Comparison of ENCODE assay signal across 8 cellular contexts in the genomic region with DNA sequence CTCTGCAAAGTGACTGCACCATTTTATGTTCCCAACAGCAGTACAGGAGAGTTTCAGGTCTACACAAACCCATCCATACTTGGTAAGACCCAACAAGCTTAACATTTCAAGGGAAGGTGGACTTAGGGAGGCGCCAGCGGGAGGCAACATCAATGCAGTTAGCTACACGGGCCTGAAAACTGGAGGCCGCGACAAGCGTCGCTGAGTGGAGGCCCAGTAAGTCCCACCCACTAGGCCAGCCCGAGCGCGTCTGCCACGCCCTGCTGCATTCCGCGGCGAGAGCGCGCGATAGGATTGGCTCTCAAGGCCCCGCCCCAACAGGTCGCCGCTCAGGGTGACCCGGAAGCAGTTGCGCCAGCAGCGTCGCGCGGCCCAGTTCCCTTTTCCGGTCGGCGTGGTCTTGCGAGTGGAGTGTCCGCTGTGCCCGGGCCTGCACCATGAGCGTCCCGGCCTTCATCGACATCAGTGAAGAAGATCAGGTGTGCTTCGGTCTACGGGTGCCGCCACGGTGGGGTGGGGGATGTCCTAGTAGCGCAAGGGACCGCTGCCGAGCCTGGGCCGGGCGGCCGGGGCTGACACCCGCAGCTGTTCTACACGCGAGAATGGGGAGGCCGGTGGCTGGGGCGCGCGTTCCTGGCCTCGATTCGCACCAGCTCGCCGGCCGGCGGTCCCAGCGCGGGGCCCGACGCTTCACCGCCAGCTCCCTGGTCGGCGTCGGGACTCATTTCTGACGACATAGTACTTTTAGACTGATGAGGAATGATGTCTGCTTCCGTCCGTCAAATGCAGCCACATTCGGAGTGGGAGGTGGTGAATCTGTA. TPM values are rescaled to one million over a fixed set of nuclear protein-coding genes. Genes with fewer than 3 reads are reported as not detected.
A peak's percentile ranks its signal among the peaks of the same experiment; 100 is the strongest.
DNase-seq lines count a peak whose midpoint lies in the region; ATAC-seq and TF ChIP-seq lines count a peak whose summit lies in the region.

A gene (plus strand): TSS at position 381 of the 821 bp plus-strand sequence. CDS start 57 bp downstream, at position 438.

- DNase-seq in EH (ENCODE audit: low read depth) (peak; percentile 95), H4 (ENCODE audit: low spot score) (peak; percentile 98), LoVo (ENCODE audit: low spot score) (peak; percentile 97), RWPE2 (ENCODE audit: low spot score) (peak; percentile 96), fibroblast of peridontal ligament (ENCODE audit: extremely low read depth) (peak; percentile 93)
- peak; percentile 95 for DNase-seq in activated T-helper 2 cell treated with anti-CD3 and anti-CD28 coated beads, Interferon-gamma antibody, Interleukin-2, Interleukin-4, amounts not matched to agents 10 μg/mL and 5 μg/mL and 100 μg/mL, durations not matched to agents 14 hours and 24 hours and 36 hours (ENCODE audit: low spot score)
- DNase-seq in natural killer cell treated with Interleukin-12 subunit alpha and Interleukin-12 subunit beta and Interleukin-15 and Interleukin-18, amount 100 ng/mL, for 72 hours (ENCODE audit: low spot score), result peak; percentile 98
- peak; percentile 95 for DNase-seq in stimulated activated naive CD8-positive, alpha-beta T cell treated with anti-CD3 and anti-CD28 coated beads, Interleukin-15, Interleukin-2, amounts not matched to agents 100 U/mL and 50 U/mL, for 24 hours

- peak; percentile 91 for ATAC-seq in RWPE2 (ENCODE audit: low read depth)
- peak; percentile 100 for ATAC-seq in natural killer cell treated with Interleukin-12 subunit alpha and Interleukin-12 subunit beta and Interleukin-15 and Interleukin-18, amount 100 ng/mL, for 72 hours
- peak; percentile 100 for ATAC-seq in stimulated activated naive CD8-positive, alpha-beta T cell treated with anti-CD3 and anti-CD28 coated beads, Interleukin-15, Interleukin-2, amounts not matched to agents 100 U/mL and 50 U/mL, for 24 hours

- no peaks in the 10 kb centered on the region for H3K9me3 ChIP-seq in RWPE2 (ENCODE audit: severe bottlenecking)

- H3K4me3 Mint-ChIP-seq in activated T-helper 2 cell treated with anti-CD3 and anti-CD28 coated beads, Interferon-gamma antibody, Interleukin-2, Interleukin-4, amounts not matched to agents 10 μg/mL and 5 μg/mL and 100 μg/mL, durations not matched to agents 14 hours and 24 hours and 36 hours (ENCODE audit: low read depth), result peak within 1 kb of the TSS; percentile 92
- peak within 1 kb of the TSS; percentile 99 for H3K4me3 Mint-ChIP-seq in natural killer cell treated with Interleukin-12 subunit alpha and Interleukin-12 subunit beta and Interleukin-15 and Interleukin-18, amount 100 ng/mL, for 72 hours

- no peaks in the 10 kb centered on the region for H3K9me3 Mint-ChIP-seq in activated T-helper 2 cell treated with anti-CD3 and anti-CD28 coated beads, Interferon-gamma antibody, Interleukin-2, Interleukin-4, amounts not matched to agents 10 μg/mL and 5 μg/mL and 100 μg/mL, durations not matched to agents 14 hours and 24 hours and 36 hours
- no peaks in the 10 kb centered on the region for H3K9me3 Mint-ChIP-seq in natural killer cell treated with Interleukin-12 subunit alpha and Interleukin-12 subunit beta and Interleukin-15 and Interleukin-18, amount 100 ng/mL, for 72 hours

- peak within 1 kb of the TSS; percentile 96 for H3K27ac Mint-ChIP-seq in activated T-helper 2 cell treated with anti-CD3 and anti-CD28 coated beads, Interferon-gamma antibody, Interleukin-2, Interleukin-4, amounts not matched to agents 10 μg/mL and 5 μg/mL and 100 μg/mL, durations not matched to agents 14 hours and 24 hours and 36 hours
- peak within 1 kb of the TSS; percentile 93 to 96 for H3K27ac Mint-ChIP-seq in natural killer cell treated with Interleukin-12 subunit alpha and Interleukin-12 subunit beta and Interleukin-15 and Interleukin-18, amount 100 ng/mL, for 72 hours

- peak within 1 kb of the TSS; percentile 76 for H3K4me3 ChIP-seq in RWPE2 (ENCODE audit: severe bottlenecking)

- peaks cover 32% of the 10 kb centered on the region for H3K36me3 Mint-ChIP-seq in activated T-helper 2 cell treated with anti-CD3 and anti-CD28 coated beads, Interferon-gamma antibody, Interleukin-2, Interleukin-4, amounts not matched to agents 10 μg/mL and 5 μg/mL and 100 μg/mL, durations not matched to agents 14 hours and 24 hours and 36 hours (ENCODE audit: low read depth)
- peaks cover 14% of the 10 kb centered on the region for H3K36me3 Mint-ChIP-seq in natural killer cell treated with Interleukin-12 subunit alpha and Interleukin-12 subunit beta and Interleukin-15 and Interleukin-18, amount 100 ng/mL, for 72 hours

- intact Hi-C loops in activated T-helper 2 cell treated with anti-CD3 and anti-CD28 coated beads, Interferon-gamma antibody, Interleukin-2, Interleukin-4, amounts not matched to agents 10 μg/mL and 5 μg/mL and 100 μg/mL, durations not matched to agents 14 hours and 24 hours and 36 hours (cut with micrococcal nuclease), result loop anchor here (2.0 to 10.0 kb wide), 5 partner anchors 17 to 1079 kb away; a partner anchor contains a TSS

- H3K36me3 ChIP-seq in RWPE2 (ENCODE audit: low read depth), result peaks cover 29% of the 10 kb centered on the region

- peaks cover 31% of the 10 kb centered on the region for H3K4me1 Mint-ChIP-seq in activated T-helper 2 cell treated with anti-CD3 and anti-CD28 coated beads, Interferon-gamma antibody, Interleukin-2, Interleukin-4, amounts not matched to agents 10 μg/mL and 5 μg/mL and 100 μg/mL, durations not matched to agents 14 hours and 24 hours and 36 hours (ENCODE audit: low read depth)
- peaks cover 25 to 33% of the 10 kb centered on the region in 2 donors for H3K4me1 Mint-ChIP-seq in natural killer cell treated with Interleukin-12 subunit alpha and Interleukin-12 subunit beta and Interleukin-15 and Interleukin-18, amount 100 ng/mL, for 72 hours (ENCODE audit: low read depth in 2 of 2)

- peaks cover 4% of the 10 kb centered on the region for H3K4me1 ChIP-seq in RWPE2 (ENCODE audit: insufficient read depth, poor library complexity, severe bottlenecking)

- no peaks in the 10 kb centered on the region for H3K27me3 Mint-ChIP-seq in activated T-helper 2 cell treated with anti-CD3 and anti-CD28 coated beads, Interferon-gamma antibody, Interleukin-2, Interleukin-4, amounts not matched to agents 10 μg/mL and 5 μg/mL and 100 μg/mL, durations not matched to agents 14 hours and 24 hours and 36 hours (ENCODE audit: low read depth)
- H3K27me3 Mint-ChIP-seq in natural killer cell treated with Interleukin-12 subunit alpha and Interleukin-12 subunit beta and Interleukin-15 and Interleukin-18, amount 100 ng/mL, for 72 hours, result no peaks in the 10 kb centered on the region

- H3K27ac ChIP-seq in RWPE2 (ENCODE audit: poor library complexity, severe bottlenecking), result peak within 1 kb of the TSS; percentile 66

- no peak for TF ChIP-seq CTCF in RWPE2 (IDR thresholded peaks at IDR 0.05; ENCODE audit: poor library complexity, severe bottlenecking)

- no peaks in the 10 kb centered on the region for H3K27me3 ChIP-seq in RWPE2 (ENCODE audit: insufficient read depth, poor library complexity, severe bottlenecking)

RNA-seq across cellular contexts. Expression of the gene that starts here (rescaled TPM):
- total RNA-seq in H4 (2014; rRNA removed; shearing (Covaris generic)), result 992 and 1,304 TPM in 2 replicates
- total RNA-seq in activated T-helper 2 cell treated with anti-CD3 and anti-CD28 coated beads, Interferon-gamma antibody, Interleukin-2, Interleukin-4, amounts not matched to agents 10 μg/mL and 5 μg/mL and 100 μg/mL, durations not matched to agents 14 hours and 24 hours and 36 hours, result 315 and 317 TPM in 2 replicates
- 100 to 1,000 TPM; 244 to 362 TPM for total RNA-seq in natural killer cell treated with Interleukin-12 subunit alpha and Interleukin-12 subunit beta and Interleukin-15 and Interleukin-18, amount 100 ng/mL, for 72 hours

Comparison
In these comparisons a context has a peak if more than half of its experiments do, and no peak if none do; other contexts are left out.
1. Peak in every context shown above with its lines: DNase-seq, ATAC-seq, H3K4me3 ChIP-seq and H3K27ac ChIP-seq.